8 cellular contexts compared by ENCODE assay signal in genomic region chr21:34974162-34974981, GRCh38.
A peak's percentile ranks its signal among the peaks of the same experiment; 100 is the strongest.
DNase-seq lines count a peak whose midpoint lies in the region; ATAC-seq and TF ChIP-seq lines count a peak whose summit lies in the region.

No MANE protein-coding gene starts in this region.

- no peaks in the 10 kb centered on the region for H4K20me1 ChIP-seq in SK-N-SH (ENCODE audit: insufficient read depth)

- H3K9me2 ChIP-seq in SK-N-SH = no peaks in the 10 kb centered on the region

- no peaks in the 10 kb centered on the region for H3F3A ChIP-seq in SK-N-SH (replicated peaks; ENCODE audit: insufficient read depth)

- no peaks in the 10 kb centered on the region for H3K9me3 Mint-ChIP-seq in CD8-positive, alpha-beta T cell
- no peaks in the 10 kb centered on the region for H3K9me3 Mint-ChIP-seq in activated naive CD4-positive, alpha-beta T cell treated with anti-CD3 and anti-CD28 coated beads, Interleukin-2, amount 50 U/mL, for 24 hours

- H3K36me3 Mint-ChIP-seq in CD8-positive, alpha-beta T cell = peaks cover 18% of the 10 kb centered on the region
- H3K36me3 Mint-ChIP-seq in activated naive CD4-positive, alpha-beta T cell treated with anti-CD3 and anti-CD28 coated beads, Interleukin-2, amount 50 U/mL, for 24 hours = peaks cover 17% of the 10 kb centered on the region

- no peak for TF ChIP-seq EP300 in SK-N-SH (IDR thresholded peaks at IDR 0.05; ENCODE audit: borderline replicate concordance in 1 of 2, low read depth in 1 of 2, low read length in 1 of 2)

- H3K27ac Mint-ChIP-seq in CD8-positive, alpha-beta T cell = peak overlapping the region; percentile 89
- peak overlapping the region; percentile 84 for H3K27ac Mint-ChIP-seq in activated naive CD4-positive, alpha-beta T cell treated with anti-CD3 and anti-CD28 coated beads, Interleukin-2, amount 50 U/mL, for 24 hours

- H3K4me2 ChIP-seq in SK-N-SH = no peak overlapping the region

- TF ChIP-seq CTCF in CD8-positive, alpha-beta T cell (IDR thresholded peaks at IDR 0.05) = no peak
- TF ChIP-seq CTCF in heart right ventricle (IDR thresholded peaks at IDR 0.05) = no peak
- no peak for TF ChIP-seq CTCF in SK-N-SH (IDR thresholded peaks at IDR 0.05)

- H3K27ac ChIP-seq in CD8-positive, alpha-beta T cell (ENCODE audit: low read depth, low read length) = peak overlapping the region; percentile 8
- H3K27ac ChIP-seq in heart right ventricle (no peak overlapping the region), SK-N-SH (ENCODE audit: low read depth in 2 of 2, low read length in 1 of 2) (no peak overlapping the region)

- H3K27me3 ChIP-seq in CD8-positive, alpha-beta T cell (ENCODE audit: insufficient read depth, low read length) = no peaks in the 10 kb centered on the region
- H3K27me3 ChIP-seq in heart right ventricle = peaks cover 0 to 14% (median 0%) of the 10 kb centered on the region in 7 donors
- H3K27me3 ChIP-seq in SK-N-SH (ENCODE audit: insufficient read depth) = no peaks in the 10 kb centered on the region

- no peaks in the 10 kb centered on the region for H3K27me3 Mint-ChIP-seq in CD8-positive, alpha-beta T cell (ENCODE audit: low read depth)
- no peaks in the 10 kb centered on the region for H3K27me3 Mint-ChIP-seq in activated naive CD4-positive, alpha-beta T cell treated with anti-CD3 and anti-CD28 coated beads, Interleukin-2, amount 50 U/mL, for 24 hours

- TF ChIP-seq RAD21 in SK-N-SH (IDR thresholded peaks at IDR 0.05; ENCODE audit: low read length) = no peak

- H3K4me1 ChIP-seq in CD8-positive, alpha-beta T cell (ENCODE audit: insufficient read depth, low read length) = peaks cover 59% of the 10 kb centered on the region
- H3K4me1 ChIP-seq in heart right ventricle (peaks cover 0 to 19% (median 0%) of the 10 kb centered on the region in 9 donors), SK-N-SH (ENCODE audit: control insufficient read depth in 1 of 2, insufficient read depth in 2 of 2, low read depth in 1 of 2, low read length in 1 of 2) (no peaks in the 10 kb centered on the region)

- H3K4me3 ChIP-seq in CD8-positive, alpha-beta T cell (ENCODE audit: low read depth, low read length) = peak overlapping the region; percentile 22
- H3K4me3 ChIP-seq in heart right ventricle (no peak overlapping the region), SK-N-SH (ENCODE audit: low read depth in 2 of 2, low read length in 1 of 2) (no peak overlapping the region)

- H3K4me3 Mint-ChIP-seq in CD8-positive, alpha-beta T cell = peak overlapping the region; percentile 78
- peak overlapping the region; percentile 85 for H3K4me3 Mint-ChIP-seq in activated naive CD4-positive, alpha-beta T cell treated with anti-CD3 and anti-CD28 coated beads, Interleukin-2, amount 50 U/mL, for 24 hours

- H3K9me3 ChIP-seq in CD8-positive, alpha-beta T cell (ENCODE audit: low read length) = no peaks in the 10 kb centered on the region
- H3K9me3 ChIP-seq in heart right ventricle (no peaks in the 10 kb centered on the region), SK-N-SH (no peaks in the 10 kb centered on the region)

- no peaks in the 10 kb centered on the region for H3K79me2 ChIP-seq in SK-N-SH (ENCODE audit: insufficient read depth)

- CTCF ChIA-PET in CD8-positive, alpha-beta T cell (lab: Charles Lee) = interaction anchor here (0.7 to 1.6 kb wide), 11 partner anchors 8 to 426 kb away, joined by 3 to 5 read pairs (median 3); no protein-coding TSS in a partner anchor
- CTCF ChIA-PET in SK-N-SH (lab: Yijun Ruan, JAX) = interaction anchor here (0.7 kb wide), 1 partner anchor 286 kb away, joined by 3 read pairs; no protein-coding TSS in a partner anchor

- intact Hi-C loops in CD8-positive, alpha-beta T cell (cut with DNase I, micrococcal nuclease) = loop anchor here in 1 of 2 experiments (1.0 to 10.0 kb wide), 5 partner anchors 9 to 250 kb away; partner anchors contain the start of gene RUNX1
- intact Hi-C loops in heart right ventricle (cut with DNase I) = no loop called here

- POLR2A ChIA-PET in CD8-positive, alpha-beta T cell (lab: Charles Lee) = interaction anchor here (1.0 to 3.7 kb wide), 11 partner anchors 9 to 81 kb away, joined by 3 to 22 read pairs (median 3); no protein-coding TSS in a partner anchor
- POLR2A ChIA-PET in SK-N-SH (lab: Yijun Ruan, JAX) = no interaction called here

- no peaks in the 10 kb centered on the region for H3K36me3 ChIP-seq in CD8-positive, alpha-beta T cell (ENCODE audit: insufficient read depth, low read length)
- no peaks in the 10 kb centered on the region for H3K36me3 ChIP-seq in heart right ventricle
- H3K36me3 ChIP-seq in SK-N-SH (replicated peaks in 1 of 2; ENCODE audit: control insufficient read depth in 1 of 2, insufficient read depth in 2 of 2, low read length in 1 of 2) = no peaks in the 10 kb centered on the region

- 78 to 79% methylated on average over 11 of the region's 11 CpGs for WGBS in heart right ventricle, 2 donors
- 81% methylated on average over 11 of the region's 11 CpGs for WGBS in SK-N-SH (ENCODE audit: low lambda C conversion rate)

- ATAC-seq in CD8-positive, alpha-beta T cell = peak; percentile 84
- peak; percentile 71 for ATAC-seq in GM21515 (IDR thresholded peaks at IDR 0.05; ENCODE audit: unreplicated experiment)
- peak; percentile 85 for ATAC-seq in HG03571 (IDR thresholded peaks at IDR 0.05; ENCODE audit: unreplicated experiment)
- ATAC-seq in heart right ventricle = no peak

- DNase-seq in CD8-positive, alpha-beta T cell = peak in 6 of 7 experiments; percentile 30 to 68 (median 42)
- DNase-seq in NCI-H748 treated with DMSO at 0.1 percent for 48 hours (lab: John Stamatoyannopoulos, UW) (no peak), heart right ventricle (no peak), NOMO-1 treated with DMSO at 0.1 percent for 48 hours (lab: John Stamatoyannopoulos, UW; ENCODE audit: unreplicated experiment) (no peak), SK-N-SH (no peak)

- H3K9ac ChIP-seq in SK-N-SH = no peak overlapping the region

- no peak overlapping the region for H2AFZ ChIP-seq in SK-N-SH (ENCODE audit: low read depth)

- peaks cover 85% of the 10 kb centered on the region for H3K4me1 Mint-ChIP-seq in CD8-positive, alpha-beta T cell (ENCODE audit: low read depth)
- H3K4me1 Mint-ChIP-seq in activated naive CD4-positive, alpha-beta T cell treated with anti-CD3 and anti-CD28 coated beads, Interleukin-2, amount 50 U/mL, for 24 hours = peaks cover 80% of the 10 kb centered on the region

TF ChIP-seq in SK-N-SH, 30 proteins besides CTCF, POLR2A, EP300 and RAD21:
- TF ChIP-seq TCF12 (IDR thresholded peaks at IDR 0.05) (no peak), YY1 (IDR thresholded peaks at IDR 0.05; ENCODE audit: low read depth) (no peak)
- TF ChIP-seq, protein P1, sequence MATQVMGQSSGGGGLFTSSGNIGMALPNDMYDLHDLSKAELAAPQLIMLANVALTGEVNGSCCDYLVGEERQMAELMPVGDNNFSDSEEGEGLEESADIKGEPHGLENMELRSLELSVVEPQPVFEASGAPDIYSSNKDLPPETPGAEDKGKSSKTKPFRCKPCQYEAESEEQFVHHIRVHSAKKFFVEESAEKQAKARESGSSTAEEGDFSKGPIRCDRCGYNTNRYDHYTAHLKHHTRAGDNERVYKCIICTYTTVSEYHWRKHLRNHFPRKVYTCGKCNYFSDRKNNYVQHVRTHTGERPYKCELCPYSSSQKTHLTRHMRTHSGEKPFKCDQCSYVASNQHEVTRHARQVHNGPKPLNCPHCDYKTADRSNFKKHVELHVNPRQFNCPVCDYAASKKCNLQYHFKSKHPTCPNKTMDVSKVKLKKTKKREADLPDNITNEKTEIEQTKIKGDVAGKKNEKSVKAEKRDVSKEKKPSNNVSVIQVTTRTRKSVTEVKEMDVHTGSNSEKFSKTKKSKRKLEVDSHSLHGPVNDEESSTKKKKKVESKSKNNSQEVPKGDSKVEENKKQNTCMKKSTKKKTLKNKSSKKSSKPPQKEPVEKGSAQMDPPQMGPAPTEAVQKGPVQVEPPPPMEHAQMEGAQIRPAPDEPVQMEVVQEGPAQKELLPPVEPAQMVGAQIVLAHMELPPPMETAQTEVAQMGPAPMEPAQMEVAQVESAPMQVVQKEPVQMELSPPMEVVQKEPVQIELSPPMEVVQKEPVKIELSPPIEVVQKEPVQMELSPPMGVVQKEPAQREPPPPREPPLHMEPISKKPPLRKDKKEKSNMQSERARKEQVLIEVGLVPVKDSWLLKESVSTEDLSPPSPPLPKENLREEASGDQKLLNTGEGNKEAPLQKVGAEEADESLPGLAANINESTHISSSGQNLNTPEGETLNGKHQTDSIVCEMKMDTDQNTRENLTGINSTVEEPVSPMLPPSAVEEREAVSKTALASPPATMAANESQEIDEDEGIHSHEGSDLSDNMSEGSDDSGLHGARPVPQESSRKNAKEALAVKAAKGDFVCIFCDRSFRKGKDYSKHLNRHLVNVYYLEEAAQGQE (IDR thresholded peaks at IDR 0.05; ENCODE audit: low read depth, low read length) = no peak
TF ChIP-seq in SK-N-SH: peak in this region for 0.

Comparison
In these comparisons a context has a peak if more than half of its experiments do, and no peak if none do; other contexts are left out.
1. ATAC-seq: peak in CD8-positive, alpha-beta T cell (single experiment), GM21515 (single experiment) and HG03571 (single experiment); none in heart right ventricle (0 of 8).
2. DNase-seq: peak in CD8-positive, alpha-beta T cell (6 of 7); none in NCI-H748 treated with DMSO at 0.1 percent for 48 hours (single experiment), heart right ventricle (0 of 2), NOMO-1 treated with DMSO at 0.1 percent for 48 hours (single experiment) and SK-N-SH (single experiment).